Comparison of ENCODE assay signal across 22 cellular contexts in the genomic region with DNA sequence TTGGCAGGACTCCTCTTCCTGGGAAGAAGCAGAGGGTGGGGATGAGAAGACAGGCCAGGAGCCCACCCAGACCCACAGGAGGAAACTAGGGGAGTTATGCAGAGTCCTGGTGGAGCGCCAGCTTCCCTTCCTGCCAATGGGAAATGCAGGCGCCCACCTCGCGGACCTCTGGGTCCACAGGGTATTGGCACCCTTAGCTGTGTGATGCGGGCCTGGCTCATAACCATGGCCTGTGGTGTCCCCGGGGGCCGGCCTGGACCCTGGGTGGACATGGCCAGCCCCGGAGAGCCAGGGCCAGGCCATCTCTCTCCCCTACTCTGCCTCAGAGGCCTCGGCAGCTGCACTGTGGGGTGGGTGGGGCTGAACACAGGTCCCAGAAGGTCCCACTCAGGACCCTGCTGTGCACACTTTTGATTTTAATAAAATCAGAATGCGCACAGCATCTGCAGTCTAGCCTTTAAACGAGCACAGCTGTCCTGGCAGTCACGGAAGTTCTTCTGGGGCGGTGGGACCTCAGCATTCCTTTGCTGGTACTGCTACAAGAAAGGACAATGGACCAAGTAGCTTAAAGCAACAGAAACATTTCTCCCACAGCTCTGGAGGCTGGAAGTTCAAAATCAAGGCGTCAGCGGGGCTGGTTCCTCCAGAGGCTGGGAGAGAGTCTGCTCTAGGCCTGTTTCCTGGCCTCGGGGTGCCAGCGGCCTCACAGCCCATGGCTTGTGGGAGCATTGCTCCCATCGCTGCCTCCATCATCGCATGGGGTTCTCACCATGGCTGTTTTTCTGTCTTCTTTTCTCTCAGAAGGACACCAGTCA. TPM values are rescaled to one million over a fixed set of nuclear protein-coding genes. Genes with fewer than 3 reads are reported as not detected.
DNase-seq lines count a peak whose midpoint lies in the region; ATAC-seq and TF ChIP-seq lines count a peak whose summit lies in the region.
"Had no signal": no experiment of that assay in that cellular context is flagged by ENCODE, and none has a peak within 500 bp of the region (broad histone marks: within the 10 kb centered on the region; RNA-seq: fewer than 3 reads in every experiment).

No MANE protein-coding gene starts in this region.

- no peaks in the 10 kb centered on the region for H3K9me3 ChIP-seq in Peyer's patch
- H3K9me3 ChIP-seq: BLaER1 had no signal

- peak; percentile 37 for DNase-seq in H7
- peak in 2 of 3 donors; percentile 34 to 39 for DNase-seq in Peyer's patch
- DNase-seq in islet precursor cell: peak; percentile 34
- DNase-seq in osteocyte (ENCODE audit: extremely low spot score, unreplicated experiment): peak; percentile 77
- DNase-seq in NCI-H82 (lab: John Stamatoyannopoulos, UW): no peak
- no peak for DNase-seq in stimulated activated CD8-positive, alpha-beta memory T cell treated with anti-CD3 and anti-CD28 coated beads, Interleukin-4, amount 100 ng/mL, for 48 hours
- no peak for DNase-seq in progenitor cell of endocrine pancreas (ENCODE audit: low spot score, unreplicated experiment)
- DNase-seq: CD4-positive, alpha-beta memory T cell; DMS153; GDM1; HCEC 1CT; NCI-H1105; NCI-H2081; NCI-H2171 treated with DMSO at 0.1 percent for 48 hours; NCI-H446; NCI-H526 treated with DMSO at 0.1 percent for 48 hours had no signal

- H3K36me3 ChIP-seq in H7 (replicated peaks; ENCODE audit: control insufficient read depth, insufficient read depth, low read length) (no peaks in the 10 kb centered on the region), Peyer's patch (no peaks in the 10 kb centered on the region)
- H3K36me3 ChIP-seq: BLaER1 had no signal

- TF ChIP-seq POLR2A in Peyer's patch (IDR thresholded peaks at IDR 0.05) (no peak), GM18505 (IDR thresholded peaks at IDR 0.05; ENCODE audit: borderline replicate concordance, extremely low read depth, insufficient read depth, insufficient read length) (no peak)

- H3K4me3 Mint-ChIP-seq in osteocyte (ENCODE audit: unreplicated experiment) (no peak overlapping the region), progenitor cell of endocrine pancreas (ENCODE audit: low read depth) (no peak overlapping the region)
- H3K4me3 Mint-ChIP-seq: CD4-positive, alpha-beta memory T cell had no signal

- H3K27ac Mint-ChIP-seq in osteocyte (ENCODE audit: unreplicated experiment): no peak overlapping the region
- H3K27ac Mint-ChIP-seq in progenitor cell of endocrine pancreas: no peak overlapping the region
- H3K27ac Mint-ChIP-seq: CD4-positive, alpha-beta memory T cell had no signal

- no peak for TF ChIP-seq CTCF in Peyer's patch (IDR thresholded peaks at IDR 0.05)
- TF ChIP-seq CTCF in osteocyte (IDR thresholded peaks at IDR 0.05): no peak
- TF ChIP-seq CTCF in progenitor cell of endocrine pancreas (IDR thresholded peaks at IDR 0.05; ENCODE audit: unreplicated experiment): no peak

- peaks cover 0 to 5% (median 0%) of the 10 kb centered on the region in 4 donors for H3K4me1 ChIP-seq in Peyer's patch
- H3K4me1 ChIP-seq: BLaER1 had no signal

- H3K27me3 ChIP-seq in H7 (ENCODE audit: control insufficient read depth, insufficient read depth, low read length) (no peaks in the 10 kb centered on the region), Peyer's patch (no peaks in the 10 kb centered on the region)
- H3K27me3 ChIP-seq: BLaER1 had no signal

- H3K36me3 Mint-ChIP-seq in osteocyte (ENCODE audit: unreplicated experiment): no peaks in the 10 kb centered on the region
- H3K36me3 Mint-ChIP-seq in progenitor cell of endocrine pancreas (ENCODE audit: insufficient read depth): peaks cover 5% of the 10 kb centered on the region
- H3K36me3 Mint-ChIP-seq: CD4-positive, alpha-beta memory T cell had no signal

- no peaks in the 10 kb centered on the region for H3K9me3 Mint-ChIP-seq in osteocyte (ENCODE audit: unreplicated experiment)
- no peaks in the 10 kb centered on the region for H3K9me3 Mint-ChIP-seq in progenitor cell of endocrine pancreas (ENCODE audit: low read depth)
- H3K9me3 Mint-ChIP-seq: CD4-positive, alpha-beta memory T cell had no signal

- H3K4me3 ChIP-seq in H7 (ENCODE audit: insufficient read depth, low read depth, low read length) (no peak overlapping the region), Peyer's patch (no peak overlapping the region)
- H3K4me3 ChIP-seq: BLaER1, K562 had no signal

- peaks cover 13% of the 10 kb centered on the region for H3K4me1 Mint-ChIP-seq in osteocyte (ENCODE audit: unreplicated experiment)
- H3K4me1 Mint-ChIP-seq in progenitor cell of endocrine pancreas (ENCODE audit: low read depth): peaks cover 14% of the 10 kb centered on the region

- no peak for ATAC-seq in GM18505 (IDR thresholded peaks at IDR 0.05; ENCODE audit: unreplicated experiment)
- ATAC-seq: Panc1 had no signal

- H3K27ac ChIP-seq in Peyer's patch: no peak overlapping the region
- H3K27ac ChIP-seq: BLaER1 had no signal

- H3K27me3 Mint-ChIP-seq in osteocyte (ENCODE audit: unreplicated experiment) (peaks cover 10% of the 10 kb centered on the region), progenitor cell of endocrine pancreas (peaks cover 4% of the 10 kb centered on the region)

RNA-seq across cellular contexts. Expression of gene F10, which starts 1.8 kb away (rescaled TPM):
- total RNA-seq in H7 (2014; rRNA removed; shearing (Covaris generic)): 1.3 and 2.1 TPM in 2 replicates
- 10 to 100 TPM in 3 of 4 donors, 1 to 10 TPM in 1; 4.1 to 22.5 (median 11.8) TPM for total RNA-seq in Peyer's patch
- total RNA-seq in osteocyte: 1.8 and 2.0 TPM in 2 replicates
- 29.7 and 30.2 TPM in 2 replicates for total RNA-seq in progenitor cell of endocrine pancreas
- total RNA-seq: A673; CD4-positive, alpha-beta memory T cell; Daoy had no signal

RNA-seq across cellular contexts. Expression of gene F7, which starts 18.8 kb away (rescaled TPM):
- total RNA-seq in H7 (2014; rRNA removed; shearing (Covaris generic)): 0.28 and 1.5 TPM in 2 replicates
- 1 to 10 TPM in 2 of 4 donors, not detected in 2; 1.9 to 2.9 TPM for total RNA-seq in Peyer's patch
- total RNA-seq in osteocyte: not detected in 2 replicates
- 5.7 and 7.3 TPM in 2 replicates for total RNA-seq in progenitor cell of endocrine pancreas
- total RNA-seq: A673; CD4-positive, alpha-beta memory T cell; K562 had no signal

RNA-seq across cellular contexts. Expression of gene PROZ, which starts 34.0 kb away (rescaled TPM):
- not detected in 2 replicates for total RNA-seq in H7 (2014; rRNA removed; shearing (Covaris generic))
- total RNA-seq in Peyer's patch (under 1 TPM in 1 of 4 donors, not detected in 3; 0.53 TPM), osteocyte (not detected in 2 replicates), progenitor cell of endocrine pancreas (not detected in 2 replicates)
- total RNA-seq: A673; CD4-positive, alpha-beta memory T cell; Daoy; K562 had no signal

Comparison
In these comparisons a context has a peak if more than half of its experiments do, and no peak if none do; other contexts are left out.
1. DNase-seq: peak in H7 (single experiment), Peyer's patch (2 of 3), islet precursor cell (single experiment) and osteocyte (single experiment); none in NCI-H82 (single experiment), stimulated activated CD8-positive, alpha-beta memory T cell treated with anti-CD3 and anti-CD28 coated beads, Interleukin-4, amount 100 ng/mL, for 48 hours (single experiment) and progenitor cell of endocrine pancreas (single experiment).